In the genomic region with DNA sequence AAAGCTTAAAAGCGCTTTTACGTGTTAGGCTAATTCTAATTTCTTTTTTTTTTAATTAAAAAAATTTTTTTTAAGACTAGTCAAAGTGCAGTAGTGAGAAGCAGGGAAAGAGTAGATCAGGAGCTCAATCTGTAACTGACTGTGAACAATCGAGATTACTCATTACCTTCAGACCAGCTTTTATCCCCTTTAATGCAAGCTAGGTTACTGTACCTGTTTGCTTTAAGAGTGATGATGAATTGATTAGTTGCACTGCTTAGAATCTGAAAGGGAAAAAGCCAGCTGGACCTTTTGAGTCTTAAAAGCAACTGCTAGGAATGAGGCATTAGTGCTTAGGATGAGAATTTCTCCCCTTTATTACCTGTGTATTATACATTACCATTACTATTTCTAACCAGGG, we compare ENCODE assay signal across 27 cellular contexts. TPM values are rescaled to one million over a fixed set of nuclear protein-coding genes. Genes with fewer than 3 reads are reported as not detected.
DNase-seq lines count a peak whose midpoint lies in the region; ATAC-seq, FAIRE-seq and TF ChIP-seq lines count a peak whose summit lies in the region.
"Had no signal": no experiment of that assay in that cellular context is flagged by ENCODE, and none has a peak within 500 bp of the region (broad histone marks: within the 10 kb centered on the region; RNA-seq: fewer than 3 reads in every experiment).

No MANE protein-coding gene starts in this region.

- BruUV-seq in Calu3 (replicated peaks; lab: Mats Ljungman, UMichigan) = no TSS peak

- no peaks in the 10 kb centered on the region for H3K27me3 ChIP-seq in GM23338 (ENCODE audit: insufficient read depth)
- no peaks in the 10 kb centered on the region for H3K27me3 ChIP-seq in pancreas
- no peaks in the 10 kb centered on the region for H3K27me3 ChIP-seq in BE2C
- H3K27me3 ChIP-seq: BLaER1 had no signal

- TF ChIP-seq CTCF in Calu3 (IDR thresholded peaks at IDR 0.05; ENCODE audit: unreplicated experiment) = no peak
- no peak for TF ChIP-seq CTCF in GM23338 (conservative IDR thresholded peaks at IDR 0.05; ENCODE audit: low read depth in 2 of 2)
- TF ChIP-seq CTCF in pancreas (IDR thresholded peaks at IDR 0.05) = no peak
- TF ChIP-seq CTCF in BE2C (IDR thresholded peaks at IDR 0.05; ENCODE audit: low read depth, low read length) = no peak
- TF ChIP-seq CTCF in CD14-positive monocyte (IDR thresholded peaks at IDR 0.05) = no peak

- H3K36me3 Mint-ChIP-seq in Calu3 (ENCODE audit: insufficient read depth, unreplicated experiment) (peaks cover 58% of the 10 kb centered on the region), GM23338 (ENCODE audit: low read depth) (peaks cover 87% of the 10 kb centered on the region), CD14-positive monocyte (peaks cover 67 to 87% of the 10 kb centered on the region in 2 donors)

- H3K4me3 ChIP-seq in GM23338 = no peak overlapping the region
- no peak overlapping the region for H3K4me3 ChIP-seq in pancreas
- H3K4me3 ChIP-seq in BE2C (ENCODE audit: low read depth, low read length) = no peak overlapping the region
- H3K4me3 ChIP-seq: A549, BLaER1, GM12878 had no signal

- H3K36me3 ChIP-seq in GM23338 (ENCODE audit: insufficient read depth) (peaks cover 56% of the 10 kb centered on the region), pancreas (peaks cover 0 to 43% (median 3%) of the 10 kb centered on the region in 3 donors), BE2C (peaks cover 15% of the 10 kb centered on the region)

- H3K9me3 ChIP-seq in pancreas (no peaks in the 10 kb centered on the region), BE2C (no peaks in the 10 kb centered on the region)
- H3K9me3 ChIP-seq: A549, BLaER1, Caco-2 had no signal

- no peaks in the 10 kb centered on the region for H3K9me3 Mint-ChIP-seq in Calu3 (ENCODE audit: low read depth, unreplicated experiment)
- no peaks in the 10 kb centered on the region for H3K9me3 Mint-ChIP-seq in GM23338
- peaks cover 0 to 2% (median 0%) of the 10 kb centered on the region in 7 donors for H3K9me3 Mint-ChIP-seq in CD14-positive monocyte
- H3K9me3 Mint-ChIP-seq: CD4-positive, alpha-beta T cell; CD8-positive, alpha-beta T cell had no signal

- 58 to 68% methylated on average over 3 of the region's 3 CpGs for WGBS in pancreas, 2 donors

- H3K79me2 ChIP-seq in GM23338 (replicated peaks; ENCODE audit: insufficient read depth) = peaks cover 78% of the 10 kb centered on the region

- H3K4me1 ChIP-seq in GM23338 (ENCODE audit: insufficient read depth) = no peaks in the 10 kb centered on the region
- H3K4me1 ChIP-seq in pancreas = peaks cover 0 to 7% (median 0%) of the 10 kb centered on the region in 3 donors
- no peaks in the 10 kb centered on the region for H3K4me1 ChIP-seq in BE2C
- H3K4me1 ChIP-seq: BLaER1, Caco-2 had no signal

- H3K27me3 Mint-ChIP-seq in Calu3 (ENCODE audit: unreplicated experiment) = no peaks in the 10 kb centered on the region
- no peaks in the 10 kb centered on the region for H3K27me3 Mint-ChIP-seq in GM23338 (ENCODE audit: insufficient read depth, low read depth, poor library complexity)
- H3K27me3 Mint-ChIP-seq in CD14-positive monocyte (ENCODE audit: low read depth in 3 of 3) = no peaks in the 10 kb centered on the region
- H3K27me3 Mint-ChIP-seq: B cell; CD4-positive, alpha-beta T cell had no signal

- intact Hi-C loops in Calu3 (cut with micrococcal nuclease; ENCODE audit: unreplicated experiment) (loop anchor here (2.0 to 5.0 kb wide), 2 partner anchors 145 to 294 kb away; no protein-coding TSS in a partner anchor), pancreas (cut with DNase I) (no loop called here), CD14-positive monocyte (cut with micrococcal nuclease) (no loop called here)

- ATAC-seq in GM23338 (no peak), pancreas (peak in 3 of 4 donors; percentile 32 to 69 (median 63)), GM18861 (IDR thresholded peaks at IDR 0.05; ENCODE audit: unreplicated experiment) (no peak)
- ATAC-seq: A549; CD8-positive, alpha-beta T cell; GM12878 had no signal

- no peaks in the 10 kb centered on the region for H3K9me2 ChIP-seq in GM23338 (ENCODE audit: insufficient read depth)

- no peak overlapping the region for H3K4me3 Mint-ChIP-seq in Calu3 (ENCODE audit: low read depth, unreplicated experiment)
- no peak overlapping the region for H3K4me3 Mint-ChIP-seq in GM23338
- no peak overlapping the region for H3K4me3 Mint-ChIP-seq in CD14-positive monocyte
- H3K4me3 Mint-ChIP-seq: B cell; CD4-positive, alpha-beta T cell; CD8-positive, alpha-beta T cell had no signal

- peak; percentile 96 for FAIRE-seq in islet of Langerhans (lab: Jason Lieb, UNC)
- no peak for FAIRE-seq in pancreas (lab: Jason Lieb, UNC)
- FAIRE-seq: GM12878, GM12892, GM18507 had no signal

- DNase-seq in Calu3 (no peak), GM23338 (ENCODE audit: low spot score) (no peak), pancreas (no peak), NCI-H1048 (lab: John Stamatoyannopoulos, UW) (no peak), BE2C (no peak), CD14-positive monocyte (ENCODE audit: low spot score) (no peak)
- DNase-seq: AML-193; C1 segment of cervical spinal cord; Caco-2; CD4-positive, alpha-beta T cell; CD8-positive, alpha-beta T cell; DMS 273 treated with DMSO at 0.1 percent for 48 hours; DMS153; DMS53; DMS79; DND-41; EL; GDM1 had no signal

- H3K4me1 Mint-ChIP-seq in Calu3 (ENCODE audit: low read depth, unreplicated experiment) (peaks cover 12% of the 10 kb centered on the region), GM23338 (peaks cover 3% of the 10 kb centered on the region; the same call in 1 of the 3 replicates), CD14-positive monocyte (no peaks in the 10 kb centered on the region)

- CTCF ChIA-PET in Calu3 (lab: Charles Lee) = interaction anchor here (0.7 to 3.9 kb wide), 4 partner anchors 18 to 126 kb away, joined by 3 to 22 read pairs (median 4); a partner anchor contains a TSS

- no peak overlapping the region for H2AFZ ChIP-seq in GM23338

- H3K4me2 ChIP-seq in GM23338 = no peak overlapping the region
- H3K4me2 ChIP-seq: A549, BLaER1 had no signal

- H4K20me1 ChIP-seq in GM23338 (replicated peaks; ENCODE audit: insufficient read depth) = peaks cover 45% of the 10 kb centered on the region

- H3K27ac ChIP-seq in GM23338 (ENCODE audit: low read depth) = 0 out of 2 replicates have a peak overlapping the region, but pooled peaks have one; percentile 39
- H3K27ac ChIP-seq in pancreas = peak overlapping the region in 1 of 4 donors; percentile 34
- H3K27ac ChIP-seq: 22Rv1, A549, BLaER1 had no signal

- H3K27ac Mint-ChIP-seq in Calu3 (ENCODE audit: unreplicated experiment) = peak overlapping the region; percentile 37
- H3K27ac Mint-ChIP-seq in GM23338 = no peak overlapping the region
- no peak overlapping the region for H3K27ac Mint-ChIP-seq in CD14-positive monocyte
- H3K27ac Mint-ChIP-seq: B cell; CD4-positive, alpha-beta T cell; CD8-positive, alpha-beta T cell had no signal

- H3F3A ChIP-seq in GM23338 (replicated peaks; ENCODE audit: low read depth) = peaks cover 20% of the 10 kb centered on the region

TF ChIP-seq in GM23338, 12 proteins besides CTCF, POLR2A, EP300 and RAD21 (continues in another document):
- no peak for TF ChIP-seq ZNF331 (CRISPR knock-in tag; IDR thresholded peaks at IDR 0.05; ENCODE audit: low read depth)
- no peak for TF ChIP-seq ZNF114 (CRISPR knock-in tag; IDR thresholded peaks at IDR 0.05)
- no peak for TF ChIP-seq JUNB (IDR thresholded peaks at IDR 0.05; ENCODE audit: unreplicated experiment)
- no peak for TF ChIP-seq EZH2phosphoT487 (IDR thresholded peaks at IDR 0.05; ENCODE audit: unreplicated experiment)
- TF ChIP-seq EZH2 (IDR thresholded peaks at IDR 0.05; ENCODE audit: low read depth, unreplicated experiment) = no peak
- TF ChIP-seq, protein P1, sequence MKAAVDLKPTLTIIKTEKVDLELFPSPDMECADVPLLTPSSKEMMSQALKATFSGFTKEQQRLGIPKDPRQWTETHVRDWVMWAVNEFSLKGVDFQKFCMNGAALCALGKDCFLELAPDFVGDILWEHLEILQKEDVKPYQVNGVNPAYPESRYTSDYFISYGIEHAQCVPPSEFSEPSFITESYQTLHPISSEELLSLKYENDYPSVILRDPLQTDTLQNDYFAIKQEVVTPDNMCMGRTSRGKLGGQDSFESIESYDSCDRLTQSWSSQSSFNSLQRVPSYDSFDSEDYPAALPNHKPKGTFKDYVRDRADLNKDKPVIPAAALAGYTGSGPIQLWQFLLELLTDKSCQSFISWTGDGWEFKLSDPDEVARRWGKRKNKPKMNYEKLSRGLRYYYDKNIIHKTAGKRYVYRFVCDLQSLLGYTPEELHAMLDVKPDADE (IDR thresholded peaks at IDR 0.05) = no peak
- TF ChIP-seq CREB1 (CRISPR knock-in tag; IDR thresholded peaks at IDR 0.05; ENCODE audit: low read depth) = no peak
- TF ChIP-seq STAT1 (IDR thresholded peaks at IDR 0.05; ENCODE audit: unreplicated experiment) = no peak

RNA-seq across cellular contexts. Expression of a gene that starts 19.0 kb away (rescaled TPM):
- total RNA-seq in Calu3 (2022) (152 and 167 TPM in 2 replicates), pancreas (10 to 100 TPM; 22.1 to 39.4 (median 32.7) TPM)
- 132 and 180 TPM in 2 replicates for total RNA-seq in GM23338 (2014; rRNA removed; shearing (Covaris generic))
- polyA plus RNA-seq in GM23338 (2016; fragmentation: Nextera tagmentation; extraction: Ambion mirVana) (360 and 369 TPM in 2 replicates), pancreas (10 to 100 TPM; 23.5 to 35.6 TPM), CD14-positive monocyte (100 to 1,000 TPM in 1 of 2 donors, 10 to 100 TPM in 1; 91.8 to 112 TPM)
- polyA plus RNA-seq in BE2C (2012; ENCODE audit: insufficient read depth, insufficient read length, low read depth) = 24.1 TPM

RNA-seq across cellular contexts. Expression of a gene that starts 23.5 kb away (rescaled TPM):
- total RNA-seq in Calu3 (2022) = 4.0 and 4.3 TPM in 2 replicates
- total RNA-seq in GM23338 (2014; rRNA removed; shearing (Covaris generic)) = 8.7 and 11.6 TPM in 2 replicates
- polyA plus RNA-seq in GM23338 (2016; fragmentation: Nextera tagmentation; extraction: Ambion mirVana) = 4.0 and 4.1 TPM in 2 replicates
- total RNA-seq in pancreas = 1 to 10 TPM in 2 of 6 donors, under 1 TPM in 4; 0.46 to 1.7 (median 0.88) TPM
- 1 to 10 TPM; 1.5 to 5.1 TPM for polyA plus RNA-seq in pancreas
- polyA plus RNA-seq in BE2C (2012; ENCODE audit: insufficient read depth, insufficient read length, low read depth) = 4.5 TPM
- polyA plus RNA-seq in CD14-positive monocyte = under 1 TPM; 0.44 to 0.48 TPM

Comparison
In these comparisons a context has a peak if more than half of its experiments do, and no peak if none do; other contexts are left out.
1. ATAC-seq: peak in pancreas (3 of 4); none in GM23338 (single experiment) and GM18861 (single experiment).